Comparison of ENCODE assay signal across 16 cellular contexts in the genomic region with DNA sequence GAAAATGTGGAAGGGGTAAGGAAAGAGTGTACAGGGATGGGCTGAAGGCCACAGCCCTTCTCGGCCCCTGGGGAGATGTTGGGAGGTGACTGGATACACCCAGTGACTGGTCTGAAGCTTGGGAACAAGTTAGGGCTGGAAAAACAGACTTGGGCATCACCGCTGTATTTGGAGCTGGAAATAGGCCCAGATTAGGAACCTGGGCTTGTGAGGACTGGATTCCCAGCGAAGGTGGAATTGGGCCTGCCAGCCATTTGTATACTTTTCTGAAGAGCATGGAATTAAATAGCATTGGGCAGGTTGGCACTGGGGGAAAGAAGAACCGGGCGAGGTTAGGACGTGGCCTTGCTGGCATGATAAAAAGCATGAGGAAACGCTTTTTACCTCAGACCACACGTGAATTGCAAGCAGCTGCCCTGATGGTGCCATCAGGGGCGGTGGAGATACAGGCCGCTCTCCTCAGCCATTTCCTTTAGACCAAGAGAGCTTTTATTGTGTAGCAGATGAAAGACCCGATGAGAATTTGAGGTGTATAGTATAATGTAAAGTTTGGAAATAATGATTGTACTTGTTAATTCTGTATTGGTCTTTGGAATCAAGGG. TPM values are rescaled to one million over a fixed set of nuclear protein-coding genes. Genes with fewer than 3 reads are reported as not detected.
DNase-seq lines count a peak whose midpoint lies in the region; ATAC-seq and TF ChIP-seq lines count a peak whose summit lies in the region.
"Had no signal": no experiment of that assay in that cellular context is flagged by ENCODE, and none has a peak within 500 bp of the region (broad histone marks: within the 10 kb centered on the region; RNA-seq: fewer than 3 reads in every experiment).

No MANE protein-coding gene starts in this region.

- DNase-seq in activated naive CD4-positive, alpha-beta T cell treated with anti-CD3 and anti-CD28 coated beads, Interleukin-2, amount 10 ng/mL, durations not matched to agents 7 days and 5 days = no peak
- no peak for DNase-seq in activated naive CD4-positive, alpha-beta T cell treated with Interleukin-2 at 50 U/mL for 16 hours
- DNase-seq in activated naive CD4-positive, alpha-beta T cell treated with anti-CD3 and anti-CD28 coated beads, Interleukin-2, amount 50 U/mL, for 72 hours (ENCODE audit: low spot score in 2 of 2) = no peak
- DNase-seq in foreskin keratinocyte (peak; percentile 67 to 82), suprapubic skin (ENCODE audit: low spot score in 2 of 2) (no peak), NCI-H510A treated with DMSO at 0.1 percent for 48 hours (lab: John Stamatoyannopoulos, UW) (no peak), germinal center (ENCODE audit: low spot score) (no peak)
- DNase-seq: DMS153, NCI-H1092, NCI-H2171 treated with DMSO at 0.1 percent for 48 hours, SIG-M5 had no signal

- no peaks in the 10 kb centered on the region for H3K9me3 ChIP-seq in suprapubic skin

- H3K27me3 Mint-ChIP-seq in activated naive CD4-positive, alpha-beta T cell treated with anti-CD3 and anti-CD28 coated beads, Interleukin-2, amount 10 ng/mL, durations not matched to agents 7 days and 5 days = no peaks in the 10 kb centered on the region

- no peak overlapping the region for H3K4me3 Mint-ChIP-seq in activated naive CD4-positive, alpha-beta T cell treated with anti-CD3 and anti-CD28 coated beads, Interleukin-2, amount 10 ng/mL, durations not matched to agents 7 days and 5 days
- H3K4me3 Mint-ChIP-seq: GM23338, neural progenitor cell had no signal

- TF ChIP-seq POLR2A in suprapubic skin (IDR thresholded peaks at IDR 0.05) = no peak

- H3K27ac Mint-ChIP-seq in activated naive CD4-positive, alpha-beta T cell treated with anti-CD3 and anti-CD28 coated beads, Interleukin-2, amount 10 ng/mL, durations not matched to agents 7 days and 5 days = peak overlapping the region; percentile 63
- peak overlapping the region; percentile 72 to 92 for H3K27ac Mint-ChIP-seq in activated naive CD4-positive, alpha-beta T cell treated with anti-CD3 and anti-CD28 coated beads, Interleukin-2, amount 50 U/mL, for 72 hours
- H3K27ac Mint-ChIP-seq: GM23338, neural progenitor cell had no signal

- no peak overlapping the region for H3K4me3 ChIP-seq in suprapubic skin
- H3K4me3 ChIP-seq: coronary artery, GM23338, neural progenitor cell had no signal

- H3K4me1 ChIP-seq in foreskin keratinocyte (peaks cover 20% of the 10 kb centered on the region), suprapubic skin (peaks cover 53% of the 10 kb centered on the region)
- H3K4me1 ChIP-seq: neural progenitor cell had no signal

- no peak for TF ChIP-seq CTCF in foreskin keratinocyte (conservative IDR thresholded peaks at IDR 0.05)
- no peak for TF ChIP-seq CTCF in suprapubic skin (IDR thresholded peaks at IDR 0.05)

- H3K36me3 Mint-ChIP-seq in activated naive CD4-positive, alpha-beta T cell treated with anti-CD3 and anti-CD28 coated beads, Interleukin-2, amount 10 ng/mL, durations not matched to agents 7 days and 5 days = peaks cover 77% of the 10 kb centered on the region
- H3K36me3 Mint-ChIP-seq in activated naive CD4-positive, alpha-beta T cell treated with anti-CD3 and anti-CD28 coated beads, Interleukin-2, amount 50 U/mL, for 72 hours = peaks cover 51 to 69% of the 10 kb centered on the region in 2 donors

- peaks cover 74% of the 10 kb centered on the region for H3K4me1 Mint-ChIP-seq in activated naive CD4-positive, alpha-beta T cell treated with anti-CD3 and anti-CD28 coated beads, Interleukin-2, amount 10 ng/mL, durations not matched to agents 7 days and 5 days
- H3K4me1 Mint-ChIP-seq: GM23338, neural progenitor cell had no signal

- no peak for TF ChIP-seq EP300 in suprapubic skin (IDR thresholded peaks at IDR 0.05)

- H3K27ac ChIP-seq in foreskin keratinocyte = no peak overlapping the region
- H3K27ac ChIP-seq in suprapubic skin = peak overlapping the region; percentile 61
- H3K27ac ChIP-seq: coronary artery, neural progenitor cell had no signal

- H3K27me3 ChIP-seq in foreskin keratinocyte = no peaks in the 10 kb centered on the region
- no peaks in the 10 kb centered on the region for H3K27me3 ChIP-seq in suprapubic skin
- H3K27me3 ChIP-seq: neural progenitor cell had no signal

- peaks cover 22% of the 10 kb centered on the region for H3K36me3 ChIP-seq in suprapubic skin
- H3K36me3 ChIP-seq: neural progenitor cell had no signal

- 50% methylated on average over 11 of the region's 11 CpGs for WGBS in suprapubic skin

- ATAC-seq in activated naive CD4-positive, alpha-beta T cell treated with anti-CD3 and anti-CD28 coated beads, Interleukin-2, amount 50 U/mL, for 72 hours = no peak
- ATAC-seq in foreskin keratinocyte (peak; percentile 73), GM18502 (IDR thresholded peaks at IDR 0.05; ENCODE audit: poor library complexity, unreplicated experiment) (no peak)
- ATAC-seq: GM23338, sciatic nerve had no signal

- CTCF ChIA-PET in activated naive CD4-positive, alpha-beta T cell treated with anti-CD3 and anti-CD28 coated beads, Interleukin-2, amount 10 ng/mL, durations not matched to agents 7 days and 5 days (lab: Charles Lee) = interaction anchor here (0.7 to 1.1 kb wide), 4 partner anchors 10 to 26 kb away, joined by 3 to 4 read pairs (median 4); no protein-coding TSS in a partner anchor

- no peaks in the 10 kb centered on the region for H3K9me3 Mint-ChIP-seq in activated naive CD4-positive, alpha-beta T cell treated with anti-CD3 and anti-CD28 coated beads, Interleukin-2, amount 10 ng/mL, durations not matched to agents 7 days and 5 days
- peaks cover 0 to 5% of the 10 kb centered on the region in 2 donors for H3K9me3 Mint-ChIP-seq in activated naive CD4-positive, alpha-beta T cell treated with anti-CD3 and anti-CD28 coated beads, Interleukin-2, amount 50 U/mL, for 72 hours
- H3K9me3 Mint-ChIP-seq: GM23338, neural progenitor cell had no signal

RNA-seq across cellular contexts. Expression of a gene that starts 37.8 kb away (rescaled TPM):
- total RNA-seq in activated naive CD4-positive, alpha-beta T cell treated with anti-CD3 and anti-CD28 coated beads, Interleukin-2, amount 50 U/mL, for 72 hours = 10 to 100 TPM; 59.4 to 60.2 TPM
- total RNA-seq in foreskin keratinocyte (25.2 and 26.2 TPM in 2 replicates), suprapubic skin (100 to 1,000 TPM in 1 of 4 donors, 10 to 100 TPM in 3; 44.8 to 155 (median 62.5) TPM)
- 9.0 and 11.4 TPM in 2 replicates for polyA plus RNA-seq in foreskin keratinocyte

Comparison
In these comparisons a context has a peak if more than half of its experiments do, and no peak if none do; other contexts are left out.
1. DNase-seq: peak in foreskin keratinocyte (2 of 2); none in activated naive CD4-positive, alpha-beta T cell treated with anti-CD3 and anti-CD28 coated beads, Interleukin-2, amount 10 ng/mL, durations not matched to agents 7 days and 5 days (single experiment), activated naive CD4-positive, alpha-beta T cell treated with Interleukin-2 at 50 U/mL for 16 hours (single experiment), activated naive CD4-positive, alpha-beta T cell treated with anti-CD3 and anti-CD28 coated beads, Interleukin-2, amount 50 U/mL, for 72 hours (0 of 2), suprapubic skin (0 of 2), NCI-H510A treated with DMSO at 0.1 percent for 48 hours (single experiment) and germinal center (single experiment).